12 cellular contexts compared by ENCODE assay signal in the genomic region with DNA sequence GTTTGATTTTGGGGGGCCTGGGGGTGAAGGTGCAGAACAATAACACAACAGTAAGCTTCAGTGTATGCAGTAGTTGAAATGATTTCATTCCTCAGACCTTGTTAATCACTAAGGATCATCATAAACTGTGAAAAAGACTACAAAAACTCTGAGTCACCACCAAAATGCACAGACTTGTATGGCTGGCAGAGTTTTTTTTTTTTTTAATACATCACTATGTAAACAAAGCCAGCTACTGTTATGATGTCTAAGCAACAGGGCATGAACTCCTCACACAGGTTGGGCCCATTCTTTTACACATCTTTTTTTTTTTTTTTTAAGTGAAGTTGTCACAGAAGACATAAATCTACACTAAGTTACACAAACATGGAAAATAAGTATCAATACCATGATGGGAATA.
A peak's percentile ranks its signal among the peaks of the same experiment; 100 is the strongest.
DNase-seq lines count a peak whose midpoint lies in the region; ATAC-seq, FAIRE-seq and TF ChIP-seq lines count a peak whose summit lies in the region.
"Had no signal": no experiment of that assay in that cellular context is flagged by ENCODE, and none has a peak within 500 bp of the region (broad histone marks: within the 10 kb centered on the region; RNA-seq: fewer than 3 reads in every experiment).

No MANE protein-coding gene starts in this region.

- intact Hi-C loops in pancreas (cut with DNase I) = no loop called here

- peak; percentile 69 to 83 (median 78) for ATAC-seq in pancreas
- no peak for ATAC-seq in activated T-cell treated with anti-CD3 and anti-CD28 coated beads, Interleukin-2, amount 50 U/mL, for 4 hours
- no peak for ATAC-seq in GM18505 (IDR thresholded peaks at IDR 0.05; ENCODE audit: unreplicated experiment)
- ATAC-seq: right lobe of liver, upper lobe of right lung had no signal

- H3K36me3 Mint-ChIP-seq in chondrocyte (ENCODE audit: low read depth) = no peaks in the 10 kb centered on the region
- no peaks in the 10 kb centered on the region for H3K36me3 Mint-ChIP-seq in mesothelial cell of epicardium
- H3K36me3 Mint-ChIP-seq in activated T-cell treated with anti-CD3 and anti-CD28 coated beads, Interleukin-2, amount 50 U/mL, for 4 hours (ENCODE audit: insufficient read depth) = no peaks in the 10 kb centered on the region

- no peak overlapping the region for H3K27ac ChIP-seq in pancreas
- H3K27ac ChIP-seq: coronary artery, right lobe of liver, upper lobe of right lung had no signal

- H3K27me3 Mint-ChIP-seq in chondrocyte (ENCODE audit: low read depth) (no peaks in the 10 kb centered on the region), mesothelial cell of epicardium (ENCODE audit: low read depth) (no peaks in the 10 kb centered on the region)
- no peaks in the 10 kb centered on the region for H3K27me3 Mint-ChIP-seq in activated T-cell treated with anti-CD3 and anti-CD28 coated beads, Interleukin-2, amount 50 U/mL, for 4 hours (ENCODE audit: low read depth)

- H3K36me3 ChIP-seq in MG63 (no peaks in the 10 kb centered on the region), pancreas (no peaks in the 10 kb centered on the region)
- H3K36me3 ChIP-seq: right lobe of liver, upper lobe of right lung had no signal

- no peak for TF ChIP-seq POLR2A in GM18505 (IDR thresholded peaks at IDR 0.05; ENCODE audit: borderline replicate concordance, extremely low read depth, insufficient read depth, insufficient read length)

- H3K9me3 Mint-ChIP-seq in chondrocyte (ENCODE audit: low read depth) = no peaks in the 10 kb centered on the region
- peaks cover 3% of the 10 kb centered on the region for H3K9me3 Mint-ChIP-seq in mesothelial cell of epicardium
- H3K9me3 Mint-ChIP-seq in activated T-cell treated with anti-CD3 and anti-CD28 coated beads, Interleukin-2, amount 50 U/mL, for 4 hours = peaks cover 3% of the 10 kb centered on the region

- H3K27me3 ChIP-seq in MG63 (no peaks in the 10 kb centered on the region), pancreas (no peaks in the 10 kb centered on the region)
- H3K27me3 ChIP-seq: right lobe of liver, upper lobe of right lung had no signal

- H3K4me3 ChIP-seq in MG63 (no peak overlapping the region), pancreas (no peak overlapping the region)
- H3K4me3 ChIP-seq: coronary artery, right lobe of liver, upper lobe of right lung had no signal

- H3K4me3 Mint-ChIP-seq in chondrocyte (ENCODE audit: unreplicated experiment) (no peak overlapping the region), mesothelial cell of epicardium (no peak overlapping the region)
- H3K4me3 Mint-ChIP-seq in activated T-cell treated with anti-CD3 and anti-CD28 coated beads, Interleukin-2, amount 50 U/mL, for 4 hours = no peak overlapping the region

- no peaks in the 10 kb centered on the region for H3K4me1 ChIP-seq in pancreas
- H3K4me1 ChIP-seq: right lobe of liver, upper lobe of right lung had no signal

- peak overlapping the region; percentile 45 for H3K27ac Mint-ChIP-seq in chondrocyte (ENCODE audit: unreplicated experiment)
- H3K27ac Mint-ChIP-seq in mesothelial cell of epicardium = no peak overlapping the region

- no peak for TF ChIP-seq CTCF in chondrocyte (IDR thresholded peaks at IDR 0.05)
- TF ChIP-seq CTCF in pancreas (IDR thresholded peaks at IDR 0.05) = no peak
- TF ChIP-seq CTCF in mesothelial cell of epicardium (IDR thresholded peaks at IDR 0.05; ENCODE audit: unreplicated experiment) = no peak

- no peaks in the 10 kb centered on the region for H3K9me3 ChIP-seq in MG63
- no peaks in the 10 kb centered on the region for H3K9me3 ChIP-seq in pancreas
- H3K9me3 ChIP-seq: right lobe of liver, upper lobe of right lung had no signal

- peak; percentile 73 for DNase-seq in Daoy (ENCODE audit: low read depth)
- DNase-seq in MG63 = peak; percentile 16
- DNase-seq in chondrocyte (ENCODE audit: low spot score) = no peak
- DNase-seq in pancreas = no peak
- no peak for DNase-seq in stimulated activated naive CD4-positive, alpha-beta T cell treated with Interleukin-2 at 50 U/mL for 16 hours (lab: John Stamatoyannopoulos, UW)
- no peak for DNase-seq in mesothelial cell of epicardium (ENCODE audit: low spot score in 2 of 2, unreplicated experiment in 2 of 2)
- DNase-seq in activated T-cell treated with anti-CD3 and anti-CD28 coated beads, Interleukin-2, amount 50 U/mL, for 4 hours = no peak
- DNase-seq: NCI-H187 treated with DMSO at 0.1 percent for 48 hours, right lobe of liver, upper lobe of right lung had no signal

- FAIRE-seq in pancreas (lab: Jason Lieb, UNC) = no peak

- H3K4me1 Mint-ChIP-seq in chondrocyte (ENCODE audit: low read depth) (peaks cover 6% of the 10 kb centered on the region), mesothelial cell of epicardium (peaks cover 10% of the 10 kb centered on the region)
- H3K4me1 Mint-ChIP-seq in activated T-cell treated with anti-CD3 and anti-CD28 coated beads, Interleukin-2, amount 50 U/mL, for 4 hours (ENCODE audit: low read depth) = no peaks in the 10 kb centered on the region

Comparison
In these comparisons a context has a peak if more than half of its experiments do, and no peak if none do; other contexts are left out.
1. DNase-seq: peak in Daoy (single experiment) and MG63 (single experiment); none in chondrocyte (single experiment), pancreas (0 of 6), stimulated activated naive CD4-positive, alpha-beta T cell treated with Interleukin-2 at 50 U/mL for 16 hours (single experiment), mesothelial cell of epicardium (0 of 2) and activated T-cell treated with anti-CD3 and anti-CD28 coated beads, Interleukin-2, amount 50 U/mL, for 4 hours (single experiment).
2. ATAC-seq: peak in pancreas (4 of 4); none in activated T-cell treated with anti-CD3 and anti-CD28 coated beads, Interleukin-2, amount 50 U/mL, for 4 hours (0 of 2) and GM18505 (single experiment).